Comparison of ENCODE assay signal across 13 cellular contexts in the genomic region with DNA sequence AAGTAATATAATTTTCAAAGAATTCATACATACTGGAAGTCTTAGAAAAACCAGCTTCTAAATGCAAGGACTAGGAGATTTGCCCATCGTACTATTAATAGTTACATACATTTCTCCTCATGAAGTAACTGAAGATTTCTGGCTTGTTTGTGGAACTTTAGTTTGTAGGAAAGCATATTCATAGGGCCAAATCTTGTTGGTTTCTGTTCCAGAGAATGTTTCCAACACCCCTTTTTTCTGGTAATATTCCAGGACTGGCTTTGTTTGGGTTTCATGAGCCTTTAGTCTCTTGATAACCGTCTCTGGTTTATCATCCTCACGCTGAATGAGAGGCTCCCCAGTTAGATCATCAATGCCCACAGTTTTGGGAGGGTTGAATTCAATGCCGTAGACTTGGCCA.
DNase-seq lines count a peak whose midpoint lies in the region; ATAC-seq and TF ChIP-seq lines count a peak whose summit lies in the region.
"Had no signal": no experiment of that assay in that cellular context is flagged by ENCODE, and none has a peak within 500 bp of the region (broad histone marks: within the 10 kb centered on the region; RNA-seq: fewer than 3 reads in every experiment).

No MANE protein-coding gene starts in this region.

- WGBS in IMR-90 (ENCODE audit: extremely low coverage in 2 of 2, insufficient read length in 1 of 2), 2 experiments = no CpG with 5 or more reads among the region's 4 CpGs
- WGBS in mesenchymal stem cell = 97% methylated on average over 3 of the region's 4 CpGs

- H3K4me2 ChIP-seq in IMR-90 (ENCODE audit: low read depth, low read length) (peak overlapping the region; percentile 50; the same call in 1 of the 2 replicates), fibroblast of lung (ENCODE audit: extremely low read depth, insufficient read depth, low read length) (no peak overlapping the region), mesenchymal stem cell (ENCODE audit: low read length, poor library complexity, severe bottlenecking) (no peak overlapping the region)
- H3K4me2 ChIP-seq: A549 had no signal

- H3K79me1 ChIP-seq in IMR-90 (ENCODE audit: low read depth in 1 of 2, low read length in 2 of 2) (no peaks in the 10 kb centered on the region), mesenchymal stem cell (replicated peaks; ENCODE audit: low read length, poor library complexity, severe bottlenecking) (peaks cover 3% of the 10 kb centered on the region)

- H3K36me3 ChIP-seq in IMR-90 (ENCODE audit: control insufficient read depth, insufficient read depth, low read length) (no peaks in the 10 kb centered on the region), fibroblast of lung (ENCODE audit: control insufficient read depth, insufficient read depth, low read length) (no peaks in the 10 kb centered on the region), mesenchymal stem cell (ENCODE audit: control insufficient read depth in 1 of 2, insufficient read depth in 2 of 2, low read depth in 1 of 2, low read length in 2 of 2) (no peaks in the 10 kb centered on the region)

- H3K27me3 ChIP-seq in IMR-90 (ENCODE audit: control insufficient read depth, insufficient read depth, low read length) (no peaks in the 10 kb centered on the region), fibroblast of lung (ENCODE audit: control insufficient read depth, insufficient read depth, low read length) (no peaks in the 10 kb centered on the region), mesenchymal stem cell (ENCODE audit: control insufficient read depth in 1 of 2, insufficient read depth in 1 of 2, low read length in 2 of 2) (no peaks in the 10 kb centered on the region)

- CTCF ChIA-PET in IMR-90 (lab: Yijun Ruan, JAX) = no interaction called here

- H2BK120ac ChIP-seq in IMR-90 (ENCODE audit: low read depth, low read length) = no peak overlapping the region
- H2BK120ac ChIP-seq in mesenchymal stem cell (ENCODE audit: low read depth, low read length) = no peak overlapping the region

- H4K20me1 ChIP-seq in IMR-90 (ENCODE audit: insufficient read depth, low read length) (no peaks in the 10 kb centered on the region), fibroblast of lung (ENCODE audit: control insufficient read depth, extremely low read depth, insufficient read depth, low read length) (no peaks in the 10 kb centered on the region)

- H2BK15ac ChIP-seq in IMR-90 (ENCODE audit: low read depth, low read length) = no peak overlapping the region
- no peak overlapping the region for H2BK15ac ChIP-seq in mesenchymal stem cell (ENCODE audit: low read depth, poor library complexity, severe bottlenecking)

- H3K9me1 ChIP-seq in IMR-90 (ENCODE audit: insufficient read depth, low read length) = no peaks in the 10 kb centered on the region

- ATAC-seq in IMR-90 (ENCODE audit: low read depth) (no peak; the same call in 1 of the 2 replicates), HG03442 (IDR thresholded peaks at IDR 0.05; ENCODE audit: unreplicated experiment) (no peak)
- ATAC-seq: A549; CD8-positive, alpha-beta T cell; HCT116 had no signal

- H3K9ac ChIP-seq in IMR-90 (ENCODE audit: low read depth, low read length) = no peak overlapping the region
- no peak overlapping the region for H3K9ac ChIP-seq in fibroblast of lung (ENCODE audit: insufficient read depth, low read length)
- peak overlapping the region; percentile 4 for H3K9ac ChIP-seq in mesenchymal stem cell (ENCODE audit: low read length)

- in situ Hi-C loops in IMR-90 (cut with MboI; ENCODE audit: low sequenced_read_pairs) = no loop called here

- no peaks in the 10 kb centered on the region for H3K9me3 ChIP-seq in IMR-90 (ENCODE audit: control insufficient read depth, insufficient read depth, low read length)
- no peaks in the 10 kb centered on the region for H3K9me3 ChIP-seq in fibroblast of lung (ENCODE audit: control insufficient read depth, insufficient read depth, low read depth, low read length)
- H3K9me3 ChIP-seq in mesenchymal stem cell (ENCODE audit: control insufficient read depth, low read length) = no peaks in the 10 kb centered on the region
- H3K9me3 ChIP-seq: A549 had no signal

- POLR2A ChIA-PET in IMR-90 (lab: Charles Lee; ENCODE audit: unreplicated experiment) = no interaction called here

- TF ChIP-seq CTCF in IMR-90 (conservative IDR thresholded peaks at IDR 0.05; ENCODE audit: low read depth, low read length) (no peak), fibroblast of lung (conservative IDR thresholded peaks at IDR 0.05 in 1 of 2, IDR thresholded peaks at IDR 0.05 in 1 of 2; ENCODE audit: low read depth in 1 of 2, low read length in 2 of 2) (no peak)

- H2AFZ ChIP-seq in IMR-90 (replicated peaks; ENCODE audit: low read length, poor library complexity) = no peak overlapping the region
- peak overlapping the region; percentile 23 for H2AFZ ChIP-seq in fibroblast of lung (ENCODE audit: low read length)
- no peak overlapping the region for H2AFZ ChIP-seq in mesenchymal stem cell (ENCODE audit: low read depth, low read length)

- DNase-seq in IMR-90 = no peak
- DNase-seq in fibroblast of lung (ENCODE audit: low read depth in 2 of 2) = peak in 1 of 2 donors; percentile 57
- no peak for DNase-seq in mesenchymal stem cell
- no peak for DNase-seq in activated T-cell treated with anti-CD3 and anti-CD28 coated beads for 4 hours
- DNase-seq in RPMI8226 = no peak
- DNase-seq: CD8-positive, alpha-beta T cell; COR-L47; DMS153; DMS79 treated with DMSO at 0.1 percent for 48 hours; EL had no signal

- H3K4me1 ChIP-seq in IMR-90 (ENCODE audit: control insufficient read depth, insufficient read depth, low read length) (no peaks in the 10 kb centered on the region), fibroblast of lung (ENCODE audit: control insufficient read depth, extremely low read depth, insufficient read depth, low read length) (no peaks in the 10 kb centered on the region), mesenchymal stem cell (ENCODE audit: control insufficient read depth, insufficient read depth, low read depth, low read length) (no peaks in the 10 kb centered on the region)

- H2BK5ac ChIP-seq in IMR-90 (ENCODE audit: low read depth, low read length, poor library complexity, severe bottlenecking) (no peak overlapping the region), mesenchymal stem cell (ENCODE audit: low read depth, low read length, poor library complexity, severe bottlenecking) (no peak overlapping the region)

- H3K4me3 ChIP-seq in IMR-90 (ENCODE audit: insufficient read depth, low read depth, low read length) = no peak overlapping the region
- no peak overlapping the region for H3K4me3 ChIP-seq in fibroblast of lung (replicated peaks in 1 of 4; ENCODE audit: control extremely low read depth in 1 of 4, insufficient read depth in 1 of 4, low read depth in 3 of 4, low read length in 4 of 4)
- H3K4me3 ChIP-seq in mesenchymal stem cell (ENCODE audit: insufficient read depth in 1 of 2, low read depth in 1 of 2, low read length in 2 of 2) = peak overlapping the region in 1 of 2 experiments; percentile 26
- H3K4me3 ChIP-seq: A549 had no signal

- dilution Hi-C loops in IMR-90 (cut with HindIII; ENCODE audit: low sequenced_read_pairs, unreplicated experiment) = no loop called here

- H3K27ac ChIP-seq in IMR-90 (ENCODE audit: insufficient read depth, low read length) = no peak overlapping the region
- H3K27ac ChIP-seq in fibroblast of lung (ENCODE audit: insufficient read depth, low read length) = no peak overlapping the region
- H3K27ac ChIP-seq in mesenchymal stem cell (ENCODE audit: low read length, poor library complexity, severe bottlenecking) = no peak overlapping the region
- H3K27ac ChIP-seq: A549 had no signal

- no peak overlapping the region for H4K5ac ChIP-seq in IMR-90 (ENCODE audit: low read depth, low read length)

- no peak overlapping the region for H3K4ac ChIP-seq in IMR-90 (ENCODE audit: low read depth, low read length)
- no peak overlapping the region for H3K4ac ChIP-seq in mesenchymal stem cell (ENCODE audit: low read depth in 1 of 2, low read length in 2 of 2)

- no peak overlapping the region for H2AK9ac ChIP-seq in IMR-90 (replicated peaks; ENCODE audit: low read depth, low read length, poor library complexity)

- no peak overlapping the region for H3K56ac ChIP-seq in IMR-90 (ENCODE audit: extremely low read depth, insufficient read depth, low read length)

- TF ChIP-seq RAD21 in IMR-90 (IDR thresholded peaks at IDR 0.05; ENCODE audit: low read length) = no peak

- BruUV-seq in IMR-90 (replicated peaks; lab: Mats Ljungman, UMichigan) = no TSS peak

- H2BK20ac ChIP-seq in IMR-90 (ENCODE audit: low read depth, low read length) = no peak overlapping the region

- no peak for TF ChIP-seq POLR2A in IMR-90 (IDR thresholded peaks at IDR 0.05; ENCODE audit: low read depth, low read length)

- no peak overlapping the region for H3K23ac ChIP-seq in IMR-90 (ENCODE audit: low read depth, low read length)
- H3K23ac ChIP-seq in mesenchymal stem cell (ENCODE audit: low read length in 2 of 2) = no peak overlapping the region

- H3K14ac ChIP-seq in IMR-90 (replicated peaks; ENCODE audit: low read depth, low read length) (no peak overlapping the region), mesenchymal stem cell (ENCODE audit: low read length in 2 of 2) (no peak overlapping the region)

- H3K18ac ChIP-seq in IMR-90 (ENCODE audit: low read depth, low read length) (no peak overlapping the region), mesenchymal stem cell (ENCODE audit: low read depth in 1 of 2, low read length in 2 of 2) (no peak overlapping the region)

- no peak overlapping the region for H4K91ac ChIP-seq in IMR-90 (ENCODE audit: insufficient read depth, low read depth, low read length)
- no peak overlapping the region for H4K91ac ChIP-seq in mesenchymal stem cell (ENCODE audit: low read length)

- no peak overlapping the region for H2BK12ac ChIP-seq in mesenchymal stem cell (ENCODE audit: low read length in 2 of 2)

- H3K79me2 ChIP-seq in fibroblast of lung (ENCODE audit: control insufficient read depth, insufficient read depth, low read length) = no peaks in the 10 kb centered on the region

- intact Hi-C loops in IMR-90 (cut with micrococcal nuclease) = no loop called here

- H2AK5ac ChIP-seq in IMR-90 (ENCODE audit: low read depth, low read length) (no peak overlapping the region), mesenchymal stem cell (ENCODE audit: low read length, severe bottlenecking) (no peak overlapping the region)

- H4K8ac ChIP-seq in IMR-90 (ENCODE audit: low read depth in 2 of 2, low read length in 2 of 2) = peak overlapping the region in 1 of 2 experiments; percentile 3; a peak in 1 of 4 replicates
- H4K8ac ChIP-seq in mesenchymal stem cell (ENCODE audit: low read length) = no peak overlapping the region

TF ChIP-seq in IMR-90, 13 proteins besides CTCF, POLR2A, EP300 and RAD21:
- TF ChIP-seq RCOR1 (IDR thresholded peaks at IDR 0.05; ENCODE audit: insufficient replicate concordance, low read length) = no peak
